1 cellular context compared by ENCODE assay signal in genomic region chr9:127424669-127424986, GRCh38.
TF ChIP-seq lines count a peak whose summit lies in the region.

No MANE protein-coding gene starts in this region.

TF ChIP-seq in endothelial cell of umbilical vein, 7 proteins besides CTCF, POLR2A, EP300 and RAD21:
- no peak for TF ChIP-seq JUN (IDR thresholded peaks at IDR 0.05; ENCODE audit: borderline replicate concordance, insufficient read depth, insufficient read length, low read depth)
- no peak for TF ChIP-seq GATA2 (IDR thresholded peaks at IDR 0.05; ENCODE audit: insufficient read depth, insufficient read length, low read depth, low read length)
- no peak for TF ChIP-seq EZH2 (IDR thresholded peaks at IDR 0.05; ENCODE audit: borderline replicate concordance, low read depth, low read length, severe bottlenecking)
- no peak for TF ChIP-seq MYC (IDR thresholded peaks at IDR 0.05; ENCODE audit: low read depth, low read length)
- TF ChIP-seq POLR2AphosphoS5 (IDR thresholded peaks at IDR 0.05; ENCODE audit: insufficient read depth, low read depth, low read length) = no peak
- TF ChIP-seq, protein P1, sequence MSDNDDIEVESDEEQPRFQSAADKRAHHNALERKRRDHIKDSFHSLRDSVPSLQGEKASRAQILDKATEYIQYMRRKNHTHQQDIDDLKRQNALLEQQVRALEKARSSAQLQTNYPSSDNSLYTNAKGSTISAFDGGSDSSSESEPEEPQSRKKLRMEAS (IDR thresholded peaks at IDR 0.05; ENCODE audit: insufficient read depth, insufficient read length) = no peak
- no peak for TF ChIP-seq FOS (IDR thresholded peaks at IDR 0.05; ENCODE audit: borderline replicate concordance, insufficient read depth, low read length)
